In genomic region chr18:58863539-58864145, GRCh38 we compare ENCODE assay signal across 9 cellular contexts. TPM values are rescaled to one million over a fixed set of nuclear protein-coding genes. Genes with fewer than 3 reads are reported as not detected.
DNase-seq lines count a peak whose midpoint lies in the region; ATAC-seq and TF ChIP-seq lines count a peak whose summit lies in the region.
"Had no signal": no experiment of that assay in that cellular context is flagged by ENCODE, and none has a peak within 500 bp of the region (broad histone marks: within the 10 kb centered on the region; RNA-seq: fewer than 3 reads in every experiment).

No MANE protein-coding gene starts in this region.

- TF ChIP-seq POLR2A in erythroblast (IDR thresholded peaks at IDR 0.05; ENCODE audit: low read length) (no peak), thyroid gland (IDR thresholded peaks at IDR 0.05) (peak in 1 of 2 donors; percentile 32)

- H3K9me3 ChIP-seq in mucosa of stomach (ENCODE audit: control insufficient read depth, low read length) (no peaks in the 10 kb centered on the region), thyroid gland (no peaks in the 10 kb centered on the region)

- intact Hi-C loops in thyroid gland (cut with DNase I): no loop called here

- no peak overlapping the region for H3K4me3 ChIP-seq in mucosa of stomach (ENCODE audit: low read length)
- peak overlapping the region in 1 of 3 donors; percentile 35 for H3K4me3 ChIP-seq in thyroid gland (replicated peaks in 1 of 3)

- H3K27me3 ChIP-seq in mucosa of stomach (ENCODE audit: control insufficient read depth, insufficient read depth, low read length): no peaks in the 10 kb centered on the region
- H3K27me3 ChIP-seq in thyroid gland: no peaks in the 10 kb centered on the region

- TF ChIP-seq CTCF in thyroid gland (IDR thresholded peaks at IDR 0.05): no peak

- WGBS in thyroid gland, 2 donors: 8 to 16% methylated on average over 4 of the region's 72 CpGs

- ATAC-seq in HG03432 (IDR thresholded peaks at IDR 0.05; ENCODE audit: unreplicated experiment): peak; percentile 56
- no peak for ATAC-seq in HG03439 (IDR thresholded peaks at IDR 0.05; ENCODE audit: unreplicated experiment)

- no peaks in the 10 kb centered on the region for H3K36me3 ChIP-seq in mucosa of stomach (ENCODE audit: control insufficient read depth, insufficient read depth, low read length)
- H3K36me3 ChIP-seq in thyroid gland: peaks cover 0 to 5% of the 10 kb centered on the region in 2 donors

- peak overlapping the region; percentile 95 to 97 (median 97) for H3K27ac ChIP-seq in thyroid gland
- H3K27ac ChIP-seq: 22Rv1 had no signal

- peak overlapping the region; percentile 22 for H3K9ac ChIP-seq in mucosa of stomach (ENCODE audit: low read length)

- H3K4me1 ChIP-seq in mucosa of stomach (ENCODE audit: control insufficient read depth, insufficient read depth, low read length) (peaks cover 24% of the 10 kb centered on the region), thyroid gland (peaks cover 66 to 84% of the 10 kb centered on the region in 2 donors)

- DNase-seq in DMS 273 (lab: John Stamatoyannopoulos, UW; ENCODE audit: unreplicated experiment): peak; percentile 61
- DNase-seq in DMS 273 treated with DMSO at 0.1 percent for 48 hours (lab: John Stamatoyannopoulos, UW): no peak
- peak; percentile 32 for DNase-seq in activated CD4-positive, alpha-beta T cell treated with anti-CD3 and anti-CD28 coated beads, Interleukin-2, amount 50 U/mL, for 1 hour
- DNase-seq in erythroblast (lab: John Stamatoyannopoulos, UW): peak; percentile 58 to 62
- peak; percentile 35 to 42 for DNase-seq in thyroid gland

RNA-seq across cellular contexts. Expression of gene ZNF532, which starts 1.0 kb away (rescaled TPM):
- 100 to 1,000 TPM in 3 of 4 donors, 10 to 100 TPM in 1; 80.2 to 111 (median 109) TPM for total RNA-seq in thyroid gland
